ENCODE assay signal across 29 cellular contexts in genomic region chr1:110602466-110602865, GRCh38. TPM values are rescaled to one million over a fixed set of nuclear protein-coding genes. Genes with fewer than 3 reads are reported as not detected.
A peak's percentile ranks its signal among the peaks of the same experiment; 100 is the strongest.
DNase-seq lines count a peak whose midpoint lies in the region; ATAC-seq, FAIRE-seq and TF ChIP-seq lines count a peak whose summit lies in the region.
"Had no signal": no experiment of that assay in that cellular context is flagged by ENCODE, and none has a peak within 500 bp of the region (broad histone marks: within the 10 kb centered on the region; RNA-seq: fewer than 3 reads in every experiment).

No MANE protein-coding gene starts in this region.

- no peaks in the 10 kb centered on the region for H3K4me1 ChIP-seq in endodermal cell (ENCODE audit: control insufficient read depth, insufficient read depth, low read length)

- DNase-seq in MV-4-11 (lab: John Stamatoyannopoulos, UW), result peak; percentile 76
- DNase-seq in activated CD8-positive, alpha-beta memory T cell treated with anti-CD3 and anti-CD28 coated beads, Interleukin-2, amount 50 U/mL, for 48 hours, result peak; percentile 34
- peak; percentile 13 for DNase-seq in endodermal cell
- DNase-seq in middle frontal gyrus (ENCODE audit: extremely low spot score, low spot score), result peak; percentile 40
- DNase-seq in HT-29 (ENCODE audit: low spot score), result no peak
- no peak for DNase-seq in frontal cortex (ENCODE audit: low spot score in 2 of 2)
- DNase-seq: activated CD4-positive, CD25-positive, alpha-beta regulatory T cell treated with anti-CD3 and anti-CD28 coated beads, Interleukin-2, amount 50 U/mL, for 72 hours; COR-L47; GOT3; HFFc6; Kasumi-1; NCI-H146; stimulated activated CD4-positive, alpha-beta T cell treated with anti-CD3 and anti-CD28 coated beads, Interleukin-4, amount 100 ng/mL, for 4 hours; stimulated activated naive B cell treated with anti-CD40 and anti-IgM and Interleukin-4, amounts not matched to agents 10 μg/mL and 1 μg/mL and 100 μg/mL, for 72 hours; T-helper 2 cell had no signal

- no peak overlapping the region for H3K4me3 ChIP-seq in endodermal cell (ENCODE audit: low read length)
- H3K4me3 ChIP-seq: cardiac muscle cell, neural progenitor cell, suprapubic skin, vagina had no signal

- H3K27ac Mint-ChIP-seq in endodermal cell, result no peak overlapping the region
- H3K27ac Mint-ChIP-seq: activated T-helper 2 cell treated with anti-CD3 and anti-CD28 coated beads, Interferon-gamma antibody, Interleukin-2, Interleukin-4, amounts not matched to agents 10 μg/mL and 5 μg/mL and 100 μg/mL, durations not matched to agents 14 hours and 24 hours and 36 hours; HFFc6; neural progenitor cell; stimulated activated naive B cell treated with anti-CD40 and anti-IgM and Interleukin-4, amounts not matched to agents 10 μg/mL and 1 μg/mL and 100 μg/mL, for 72 hours had no signal

- no peak for FAIRE-seq in frontal cortex (lab: Jason Lieb, UNC)
- FAIRE-seq: GM12892 had no signal

- no peak for TF ChIP-seq CTCF in endodermal cell (conservative IDR thresholded peaks at IDR 0.05)

- H3K9me3 Mint-ChIP-seq in endodermal cell, result no peaks in the 10 kb centered on the region
- H3K9me3 Mint-ChIP-seq: activated naive CD4-positive, alpha-beta T cell treated with anti-CD3 and anti-CD28 coated beads, Interleukin-2, amount 50 U/mL, for 24 hours; activated T-helper 2 cell treated with anti-CD3 and anti-CD28 coated beads, Interferon-gamma antibody, Interleukin-2, Interleukin-4, amounts not matched to agents 10 μg/mL and 5 μg/mL and 100 μg/mL, durations not matched to agents 14 hours and 24 hours and 36 hours; HFFc6; neural progenitor cell; stimulated activated naive B cell treated with anti-CD40 and anti-IgM and Interleukin-4, amounts not matched to agents 10 μg/mL and 1 μg/mL and 100 μg/mL, for 72 hours had no signal

- no peaks in the 10 kb centered on the region for H3K36me3 Mint-ChIP-seq in endodermal cell (ENCODE audit: low read depth)
- H3K36me3 Mint-ChIP-seq: activated naive CD4-positive, alpha-beta T cell treated with anti-CD3 and anti-CD28 coated beads, Interleukin-2, amount 50 U/mL, for 24 hours; neural progenitor cell; stimulated activated naive B cell treated with anti-CD40 and anti-IgM and Interleukin-4, amounts not matched to agents 10 μg/mL and 1 μg/mL and 100 μg/mL, for 72 hours had no signal

- no peak overlapping the region for H3K9ac ChIP-seq in endodermal cell (ENCODE audit: extremely low read depth, low read length, poor library complexity, severe bottlenecking)
- H3K9ac ChIP-seq: neural progenitor cell had no signal

- no peaks in the 10 kb centered on the region for H3K9me3 ChIP-seq in endodermal cell (ENCODE audit: control insufficient read depth, low read length)
- H3K9me3 ChIP-seq: suprapubic skin, vagina had no signal

- peaks cover 53% of the 10 kb centered on the region for H3K27me3 ChIP-seq in endodermal cell (ENCODE audit: control insufficient read depth, insufficient read depth, low read length, poor library complexity, severe bottlenecking)
- H3K27me3 ChIP-seq: vagina had no signal

- peaks cover 63% of the 10 kb centered on the region for H3K27me3 Mint-ChIP-seq in endodermal cell (ENCODE audit: insufficient read depth)

- no peak overlapping the region for H3K27ac ChIP-seq in endodermal cell (ENCODE audit: low read depth, low read length)
- H3K27ac ChIP-seq: cardiac muscle cell, HL-60, neural progenitor cell, suprapubic skin, vagina had no signal

- H3K36me3 ChIP-seq in endodermal cell (ENCODE audit: control insufficient read depth, insufficient read depth, low read length), result no peaks in the 10 kb centered on the region
- H3K36me3 ChIP-seq: cardiac muscle cell, neural progenitor cell, suprapubic skin, vagina had no signal

- ATAC-seq in GM18505 (IDR thresholded peaks at IDR 0.05; ENCODE audit: unreplicated experiment) (no peak), HG03439 (IDR thresholded peaks at IDR 0.05; ENCODE audit: unreplicated experiment) (no peak)
- ATAC-seq: SK-N-SH treated with all-trans-retinoic acid at 6 μM for 48 hours; stimulated activated naive B cell treated with anti-CD40 and anti-IgM and Interleukin-4, amounts not matched to agents 10 μg/mL and 1 μg/mL and 100 μg/mL, for 72 hours had no signal

- H3K4me3 Mint-ChIP-seq in endodermal cell, result no peak overlapping the region
- H3K4me3 Mint-ChIP-seq: activated naive CD4-positive, alpha-beta T cell treated with anti-CD3 and anti-CD28 coated beads, Interleukin-2, amount 50 U/mL, for 24 hours; HFFc6; neural progenitor cell; stimulated activated naive B cell treated with anti-CD40 and anti-IgM and Interleukin-4, amounts not matched to agents 10 μg/mL and 1 μg/mL and 100 μg/mL, for 72 hours had no signal

- WGBS in endodermal cell (ENCODE audit: insufficient coverage in 1 of 2, insufficient read length in 1 of 2), 2 experiments, result 92% methylated on average over 4 of the region's 4 CpGs

- TF ChIP-seq POLR2A in GM18505 (IDR thresholded peaks at IDR 0.05; ENCODE audit: borderline replicate concordance, extremely low read depth, insufficient read depth, insufficient read length), result no peak

- H3K4me1 Mint-ChIP-seq in endodermal cell, result peaks cover 7% of the 10 kb centered on the region

RNA-seq across cellular contexts. Expression of gene KCNA2, which starts 3.7 kb away (rescaled TPM):
- total RNA-seq in endodermal cell (under 1 TPM; 0.11 to 0.57 TPM), frontal cortex (3.7 TPM)
- polyA plus RNA-seq in endodermal cell (2013, experiment 1 of 2), result 7.8 TPM
- polyA plus RNA-seq in endodermal cell (2013, experiment 2 of 2), result 7.9 TPM
- total RNA-seq in HT-29 (2014; rRNA removed; shearing (Covaris generic)), result not detected in 2 replicates
- total RNA-seq: dermis microvascular lymphatic vessel endothelial cell, HFFc6, kidney epithelial cell, NCI-H460 had no signal

Comparison
In these comparisons a context has a peak if more than half of its experiments do, and no peak if none do; other contexts are left out.
1. DNase-seq: peak in MV-4-11 (single experiment), activated CD8-positive, alpha-beta memory T cell treated with anti-CD3 and anti-CD28 coated beads, Interleukin-2, amount 50 U/mL, for 48 hours (single experiment), endodermal cell (single experiment) and middle frontal gyrus (single experiment); none in HT-29 (single experiment) and frontal cortex (0 of 2).